In genomic region chr11:77141034-77141433, GRCh38 we compare ENCODE assay signal across 12 cellular contexts. TPM values are rescaled to one million over a fixed set of nuclear protein-coding genes. Genes with fewer than 3 reads are reported as not detected.
DNase-seq lines count a peak whose midpoint lies in the region; ATAC-seq and TF ChIP-seq lines count a peak whose summit lies in the region.
"Had no signal": no experiment of that assay in that cellular context is flagged by ENCODE, and none has a peak within 500 bp of the region (broad histone marks: within the 10 kb centered on the region; RNA-seq: fewer than 3 reads in every experiment).

No MANE protein-coding gene starts in this region.

- TF ChIP-seq CTCF in astrocyte of the spinal cord (IDR thresholded peaks at IDR 0.05; ENCODE audit: low read depth, low read length): no peak

- H3K4me3 ChIP-seq in astrocyte of the spinal cord (ENCODE audit: low read depth, low read length): no peak overlapping the region

- no peak overlapping the region for H3K27ac Mint-ChIP-seq in activated naive CD4-positive, alpha-beta T cell treated with anti-CD3 and anti-CD28 coated beads, Interleukin-2, amount 10 ng/mL, durations not matched to agents 7 days and 5 days
- H3K27ac Mint-ChIP-seq: activated CD8-positive, alpha-beta memory T cell treated with anti-CD3 and anti-CD28 coated beads, Interleukin-2, amount 10 ng/mL, durations not matched to agents 7 days and 5 days had no signal

- in situ Hi-C loops in astrocyte of the spinal cord (cut with HindIII; ENCODE audit: low sequenced_read_pairs): no loop called here

- CTCF ChIA-PET in activated naive CD4-positive, alpha-beta T cell treated with anti-CD3 and anti-CD28 coated beads, Interleukin-2, amount 10 ng/mL, durations not matched to agents 7 days and 5 days (lab: Charles Lee): interaction anchor here (3.9 kb wide), 1 partner anchor 14 kb away, joined by 20 read pairs; the partner anchor contains the start of gene MYO7A

- H3K27me3 Mint-ChIP-seq in activated naive CD4-positive, alpha-beta T cell treated with anti-CD3 and anti-CD28 coated beads, Interleukin-2, amount 10 ng/mL, durations not matched to agents 7 days and 5 days: peaks cover 75% of the 10 kb centered on the region

- H3K36me3 Mint-ChIP-seq in activated naive CD4-positive, alpha-beta T cell treated with anti-CD3 and anti-CD28 coated beads, Interleukin-2, amount 10 ng/mL, durations not matched to agents 7 days and 5 days: no peaks in the 10 kb centered on the region
- H3K36me3 Mint-ChIP-seq: activated CD8-positive, alpha-beta memory T cell treated with anti-CD3 and anti-CD28 coated beads, Interleukin-2, amount 10 ng/mL, durations not matched to agents 7 days and 5 days had no signal

- H3K4me1 Mint-ChIP-seq in activated naive CD4-positive, alpha-beta T cell treated with anti-CD3 and anti-CD28 coated beads, Interleukin-2, amount 10 ng/mL, durations not matched to agents 7 days and 5 days: peaks cover 11% of the 10 kb centered on the region

- H3K4me3 Mint-ChIP-seq in activated naive CD4-positive, alpha-beta T cell treated with anti-CD3 and anti-CD28 coated beads, Interleukin-2, amount 10 ng/mL, durations not matched to agents 7 days and 5 days: no peak overlapping the region
- H3K4me3 Mint-ChIP-seq: activated CD8-positive, alpha-beta memory T cell treated with anti-CD3 and anti-CD28 coated beads, Interleukin-2, amount 10 ng/mL, durations not matched to agents 7 days and 5 days had no signal

- DNase-seq in Daoy (ENCODE audit: low read depth) (peak; percentile 50), NCI-H1092 (lab: John Stamatoyannopoulos, UW) (peak; percentile 42), astrocyte of the spinal cord (ENCODE audit: low read depth, low spot score) (peak; percentile 55), non-pigmented ciliary epithelial cell (ENCODE audit: low read depth) (peak; percentile 67), A172 (ENCODE audit: low spot score) (no peak)
- no peak for DNase-seq in activated naive CD4-positive, alpha-beta T cell treated with anti-CD3 and anti-CD28 coated beads, Interleukin-2, amount 10 ng/mL, durations not matched to agents 7 days and 5 days
- DNase-seq: activated CD8-positive, alpha-beta memory T cell treated with anti-CD3 and anti-CD28 coated beads, Interleukin-2, amount 10 ng/mL, durations not matched to agents 7 days and 5 days; caudate nucleus; NCI-H2171 treated with DMSO at 0.1 percent for 48 hours had no signal

- no peak for ATAC-seq in GM19397 (IDR thresholded peaks at IDR 0.05; ENCODE audit: unreplicated experiment)
- no peak for ATAC-seq in HG03097 (IDR thresholded peaks at IDR 0.05; ENCODE audit: low FRiP score, unreplicated experiment)
- ATAC-seq: activated CD8-positive, alpha-beta memory T cell treated with anti-CD3 and anti-CD28 coated beads, Interleukin-2, amount 10 ng/mL, durations not matched to agents 7 days and 5 days had no signal

- no peaks in the 10 kb centered on the region for H3K9me3 Mint-ChIP-seq in activated naive CD4-positive, alpha-beta T cell treated with anti-CD3 and anti-CD28 coated beads, Interleukin-2, amount 10 ng/mL, durations not matched to agents 7 days and 5 days

RNA-seq across cellular contexts. Expression of gene MYO7A, which starts 13.0 kb away (rescaled TPM):
- 0.40 TPM in 1 of 2 replicates, not detected in the other for total RNA-seq in Daoy (2014; rRNA removed; shearing (Covaris generic))
- total RNA-seq in A172 (2014; rRNA removed; shearing (Covaris generic)): 0.05 TPM in 1 of 2 replicates, not detected in the other

RNA-seq across cellular contexts. Expression of gene OMP, which starts 38.4 kb away (rescaled TPM):
- total RNA-seq in Daoy (2014; rRNA removed; shearing (Covaris generic)): not detected in 2 replicates
- total RNA-seq in A172 (2014; rRNA removed; shearing (Covaris generic)): not detected in 2 replicates
- total RNA-seq: activated CD8-positive, alpha-beta memory T cell treated with anti-CD3 and anti-CD28 coated beads, Interleukin-2, amount 10 ng/mL, durations not matched to agents 7 days and 5 days; glomerular endothelial cell had no signal

Comparison
In these comparisons a context has a peak if more than half of its experiments do, and no peak if none do; other contexts are left out.
1. DNase-seq: peak in Daoy (single experiment), NCI-H1092 (single experiment), astrocyte of the spinal cord (single experiment) and non-pigmented ciliary epithelial cell (single experiment); none in A172 (single experiment) and activated naive CD4-positive, alpha-beta T cell treated with anti-CD3 and anti-CD28 coated beads, Interleukin-2, amount 10 ng/mL, durations not matched to agents 7 days and 5 days (single experiment).